ENCODE assay signal across 1 cellular context in the genomic region with DNA sequence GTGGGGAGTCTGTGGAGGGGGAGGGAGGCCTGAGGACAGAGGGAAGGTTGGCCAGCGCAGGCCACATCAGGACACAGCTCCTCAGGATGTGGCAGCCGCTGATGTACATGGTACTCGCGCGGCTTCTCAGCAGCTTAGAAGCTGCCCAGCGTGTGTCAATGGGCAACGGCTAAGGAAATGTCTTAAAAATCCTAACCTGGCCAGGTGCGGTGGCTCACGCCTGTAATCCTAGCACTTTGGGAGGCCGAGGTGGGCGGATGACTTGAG.
TF ChIP-seq lines count a peak whose summit lies in the region.

No MANE protein-coding gene starts in this region.

TF ChIP-seq in WTC11, 78 proteins besides CTCF, POLR2A, EP300 and RAD21 (continued from another document):
- TF ChIP-seq, protein P1, sequence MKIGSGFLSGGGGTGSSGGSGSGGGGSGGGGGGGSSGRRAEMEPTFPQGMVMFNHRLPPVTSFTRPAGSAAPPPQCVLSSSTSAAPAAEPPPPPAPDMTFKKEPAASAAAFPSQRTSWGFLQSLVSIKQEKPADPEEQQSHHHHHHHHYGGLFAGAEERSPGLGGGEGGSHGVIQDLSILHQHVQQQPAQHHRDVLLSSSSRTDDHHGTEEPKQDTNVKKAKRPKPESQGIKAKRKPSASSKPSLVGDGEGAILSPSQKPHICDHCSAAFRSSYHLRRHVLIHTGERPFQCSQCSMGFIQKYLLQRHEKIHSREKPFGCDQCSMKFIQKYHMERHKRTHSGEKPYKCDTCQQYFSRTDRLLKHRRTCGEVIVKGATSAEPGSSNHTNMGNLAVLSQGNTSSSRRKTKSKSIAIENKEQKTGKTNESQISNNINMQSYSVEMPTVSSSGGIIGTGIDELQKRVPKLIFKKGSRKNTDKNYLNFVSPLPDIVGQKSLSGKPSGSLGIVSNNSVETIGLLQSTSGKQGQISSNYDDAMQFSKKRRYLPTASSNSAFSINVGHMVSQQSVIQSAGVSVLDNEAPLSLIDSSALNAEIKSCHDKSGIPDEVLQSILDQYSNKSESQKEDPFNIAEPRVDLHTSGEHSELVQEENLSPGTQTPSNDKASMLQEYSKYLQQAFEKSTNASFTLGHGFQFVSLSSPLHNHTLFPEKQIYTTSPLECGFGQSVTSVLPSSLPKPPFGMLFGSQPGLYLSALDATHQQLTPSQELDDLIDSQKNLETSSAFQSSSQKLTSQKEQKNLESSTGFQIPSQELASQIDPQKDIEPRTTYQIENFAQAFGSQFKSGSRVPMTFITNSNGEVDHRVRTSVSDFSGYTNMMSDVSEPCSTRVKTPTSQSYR (CRISPR knock-in tag; IDR thresholded peaks at IDR 0.05): no peak
- TF ChIP-seq NR1H2 (CRISPR knock-in tag; IDR thresholded peaks at IDR 0.05) (no peak), HMGA2 (CRISPR knock-in tag; IDR thresholded peaks at IDR 0.05) (no peak), PRRX2 (CRISPR knock-in tag; IDR thresholded peaks at IDR 0.05) (no peak), TEAD4 (CRISPR knock-in tag; IDR thresholded peaks at IDR 0.05) (no peak), ZNF219 (CRISPR knock-in tag; IDR thresholded peaks at IDR 0.05; ENCODE audit: borderline replicate concordance) (no peak), SOX15 (CRISPR knock-in tag; IDR thresholded peaks at IDR 0.05) (no peak), RORB (CRISPR knock-in tag; IDR thresholded peaks at IDR 0.05) (no peak), FOXP1 (CRISPR knock-in tag; IDR thresholded peaks at IDR 0.05; ENCODE audit: borderline replicate concordance) (no peak), CBFB (CRISPR knock-in tag; IDR thresholded peaks at IDR 0.05; ENCODE audit: low read depth) (no peak), GRHL2 (CRISPR knock-in tag; IDR thresholded peaks at IDR 0.05; ENCODE audit: insufficient replicate concordance, severe bottlenecking) (no peak), ZNF121 (CRISPR knock-in tag; IDR thresholded peaks at IDR 0.05) (no peak)
